26 cellular contexts compared by ENCODE assay signal in the genomic region with DNA sequence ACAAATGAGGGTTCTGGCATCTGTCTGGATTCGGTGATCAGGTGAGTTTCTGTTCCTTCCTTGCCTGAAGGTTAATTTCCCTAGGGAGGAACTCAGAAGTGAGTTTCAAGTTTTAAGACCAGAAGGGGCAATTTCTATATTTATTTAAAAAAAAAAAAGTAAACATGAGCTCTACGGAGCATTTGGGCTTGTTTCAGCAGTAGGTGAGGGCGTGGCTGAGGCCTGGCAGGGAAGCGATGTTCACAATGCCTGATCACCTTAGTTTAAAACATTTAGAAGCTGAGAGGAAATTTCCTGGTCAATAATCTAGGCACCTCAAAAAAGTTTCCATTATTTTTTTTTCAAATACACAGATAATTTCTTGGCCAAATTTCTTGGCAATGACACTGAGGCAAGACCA.
"Had no signal": no experiment of that assay in that cellular context is flagged by ENCODE, and none has a peak within 500 bp of the region (broad histone marks: within the 10 kb centered on the region; RNA-seq: fewer than 3 reads in every experiment).

No MANE protein-coding gene starts in this region.

- H3K4me1 ChIP-seq: left lung, lower lobe of right lung, neural progenitor cell, parathyroid adenoma, right atrium auricular region, right lobe of liver, stomach, testis, thyroid gland, uterus had no signal

- H3K4me3 ChIP-seq: left lung, lower lobe of right lung, neural progenitor cell, right atrium auricular region, right lobe of liver, smooth muscle cell, stomach, testis, thyroid gland, uterus had no signal

- H3K27me3 Mint-ChIP-seq: naive B cell; stimulated activated naive B cell treated with anti-CD40 and anti-IgM and Interleukin-4, amounts not matched to agents 10 μg/mL and 1 μg/mL and 100 μg/mL, for 72 hours had no signal

- H3K79me2 ChIP-seq: parathyroid adenoma had no signal

- H3K36me3 ChIP-seq: left lung, lower lobe of right lung, neural progenitor cell, neutrophil, right atrium auricular region, right lobe of liver, stomach, thyroid gland, uterus had no signal

- H2AFZ ChIP-seq: neural progenitor cell, parathyroid adenoma had no signal

- H3K4me1 Mint-ChIP-seq: naive B cell; natural killer cell; nephron progenitor cell; stimulated activated naive B cell treated with anti-CD40 and anti-IgM and Interleukin-4, amounts not matched to agents 10 μg/mL and 1 μg/mL and 100 μg/mL, for 72 hours had no signal

- ATAC-seq: left cardiac atrium; left lung; lower lobe of right lung; natural killer cell; right lobe of liver; stimulated activated naive B cell treated with anti-CD40 and anti-IgM and Interleukin-4, amounts not matched to agents 10 μg/mL and 1 μg/mL and 100 μg/mL, for 72 hours; stimulated activated naive CD8-positive, alpha-beta T cell treated with anti-CD3 and anti-CD28 coated beads, Interleukin-15, Interleukin-2, amounts not matched to agents 100 U/mL and 50 U/mL, for 24 hours had no signal

- H3K4me3 Mint-ChIP-seq: naive B cell; natural killer cell; nephron progenitor cell; neural progenitor cell; stimulated activated naive B cell treated with anti-CD40 and anti-IgM and Interleukin-4, amounts not matched to agents 10 μg/mL and 1 μg/mL and 100 μg/mL, for 72 hours had no signal

- H3K9me3 ChIP-seq: lower lobe of right lung, neutrophil, right lobe of liver, testis, thyroid gland, uterus had no signal

- DNase-seq: hippocampal formation; kidney glomerular epithelial cell; left cardiac atrium; lower lobe of right lung; mammary epithelial cell; mesenchymal stem cell; naive B cell; natural killer cell; nephron progenitor cell; occipital lobe; right lobe of liver; stimulated activated CD4-positive, alpha-beta T cell treated with anti-CD3 and anti-CD28 coated beads, Interleukin-2, amount 100 ng/mL, for 24 hours; stimulated activated CD4-positive, alpha-beta T cell treated with anti-CD3 and anti-CD28 coated beads, Interleukin-4, amount 100 ng/mL, for 1 hour; stimulated activated naive B cell treated with anti-CD40 and anti-IgM and Interleukin-4, amounts not matched to agents 10 μg/mL and 1 μg/mL and 100 μg/mL, for 72 hours; stimulated activated naive CD8-positive, alpha-beta T cell treated with anti-CD3 and anti-CD28 coated beads, Interleukin-15, Interleukin-2, amounts not matched to agents 100 U/mL and 50 U/mL, for 24 hours; stomach; testis; thyroid gland; trophoblast cell; uterus had no signal

- H3K36me3 Mint-ChIP-seq: naive B cell; neural progenitor cell; stimulated activated naive B cell treated with anti-CD40 and anti-IgM and Interleukin-4, amounts not matched to agents 10 μg/mL and 1 μg/mL and 100 μg/mL, for 72 hours had no signal

- H3K4me2 ChIP-seq: neural progenitor cell, smooth muscle cell had no signal

- H3K27me3 ChIP-seq: left lung, neural progenitor cell, neutrophil, right atrium auricular region, right lobe of liver, stomach, testis, thyroid gland, uterus had no signal

- H3K9ac ChIP-seq: neural progenitor cell, parathyroid adenoma had no signal

- H3K27ac ChIP-seq: left lung, lower lobe of right lung, neural progenitor cell, neutrophil, parathyroid adenoma, right atrium auricular region, right lobe of liver, stomach, testis, thyroid gland, uterus had no signal

- H3K27ac Mint-ChIP-seq: naive B cell; natural killer cell; nephron progenitor cell; neural progenitor cell; stimulated activated naive B cell treated with anti-CD40 and anti-IgM and Interleukin-4, amounts not matched to agents 10 μg/mL and 1 μg/mL and 100 μg/mL, for 72 hours had no signal
